Comparison of ENCODE assay signal across 23 cellular contexts in genomic region chr17:75300280-75300679, GRCh38.
"Had no signal": no experiment of that assay in that cellular context is flagged by ENCODE, and none has a peak within 500 bp of the region (broad histone marks: within the 10 kb centered on the region; RNA-seq: fewer than 3 reads in every experiment).

No MANE protein-coding gene starts in this region.

- H3K27me3 ChIP-seq: gastrocnemius medialis, ovary, spleen, tibial nerve, upper lobe of left lung had no signal

- H3K27ac ChIP-seq: epithelial cell of prostate, gastrocnemius medialis, ovary, psoas muscle, thoracic aorta, tibial nerve had no signal

- ATAC-seq: esophagus mucosa; gastrocnemius medialis; left ventricle myocardium superior; natural killer cell; psoas muscle; stimulated activated naive B cell treated with anti-CD40 and anti-IgM and Interleukin-4, amounts not matched to agents 10 μg/mL and 1 μg/mL and 100 μg/mL, for 72 hours had no signal

- H3K36me3 ChIP-seq: gastrocnemius medialis, lower lobe of right lung, ovary, spleen, thoracic aorta, tibial nerve, upper lobe of left lung had no signal

- H3K4me1 ChIP-seq: gastrocnemius medialis, psoas muscle, tibial nerve had no signal

- FAIRE-seq: keratinocyte, urothelium cell line had no signal

- DNase-seq: effector CD8-positive, alpha-beta T cell; endodermal cell; foreskin fibroblast; gastrocnemius medialis; left ventricle myocardium superior; lower lobe of right lung; natural killer cell; occipital lobe; ovary; posterior cingulate gyrus; psoas muscle; right cardiac atrium; spleen; stimulated activated CD4-positive, alpha-beta T cell treated with anti-CD3 and anti-CD28 coated beads, Interleukin-4, amount 100 ng/mL, for 4 hours; stimulated activated naive B cell treated with anti-CD40 and anti-IgM and Interleukin-4, amounts not matched to agents 10 μg/mL and 1 μg/mL and 100 μg/mL, for 72 hours; upper lobe of left lung had no signal

- H3K9me3 ChIP-seq: gastrocnemius medialis, lower lobe of right lung, ovary, psoas muscle, spleen, thoracic aorta, tibial nerve, upper lobe of left lung had no signal

- H3K4me3 ChIP-seq: gastrocnemius medialis, lower lobe of right lung, ovary, psoas muscle, skin epidermis, spleen, thoracic aorta, tibial nerve, upper lobe of left lung had no signal
